ENCODE assay signal across 8 cellular contexts in the genomic region with DNA sequence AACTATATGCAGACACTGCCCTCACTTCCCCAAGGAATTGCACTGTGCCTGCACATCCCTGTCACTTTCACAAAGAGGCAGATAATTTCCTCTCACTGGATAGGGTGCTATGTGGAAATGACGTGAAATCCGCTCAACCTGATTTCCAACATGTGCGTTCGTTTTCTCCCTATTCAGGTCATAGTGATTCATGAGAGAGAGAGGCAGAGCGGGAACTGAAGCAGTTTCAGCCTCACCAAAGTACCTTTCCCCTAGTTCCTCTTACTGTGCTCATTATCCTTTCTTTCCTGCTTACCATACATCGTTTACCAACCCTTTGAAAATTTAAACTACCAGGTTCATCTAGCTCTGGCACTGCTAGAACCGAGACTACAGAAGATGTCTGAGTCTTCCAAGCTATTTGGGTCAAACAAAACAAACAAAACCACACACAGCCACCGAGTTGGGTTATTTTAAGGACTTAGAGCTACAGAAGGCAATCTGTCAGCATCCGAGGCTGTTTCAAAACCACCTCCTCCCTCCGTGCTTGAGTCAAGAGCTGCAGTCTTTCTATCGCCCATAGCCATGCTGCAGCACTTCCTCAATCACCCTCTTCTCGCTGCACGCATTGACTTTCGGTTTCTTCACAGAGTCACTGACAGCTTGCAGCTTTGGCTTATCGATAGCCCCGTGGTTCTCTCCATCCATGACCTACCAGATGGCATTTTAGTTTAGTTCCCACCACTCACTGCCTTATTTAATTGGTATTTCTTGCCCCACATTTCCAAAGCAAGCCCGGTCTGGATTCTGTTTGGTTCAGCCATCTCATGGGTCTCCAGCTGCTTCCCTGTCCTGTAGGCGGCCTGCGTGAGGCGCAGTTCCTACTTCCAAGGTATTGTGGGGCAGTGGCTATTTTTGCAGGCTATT.
DNase-seq lines count a peak whose midpoint lies in the region; ATAC-seq and TF ChIP-seq lines count a peak whose summit lies in the region.

No MANE protein-coding gene starts in this region.

- peak overlapping the region; percentile 87 to 97 (median 95) for H3K4me3 Mint-ChIP-seq in CD8-positive, alpha-beta memory T cell
- no peak overlapping the region for H3K4me3 Mint-ChIP-seq in endothelial cell (ENCODE audit: unreplicated experiment)

- H3K4me3 ChIP-seq in CD8-positive, alpha-beta memory T cell (ENCODE audit: low read length) = peak overlapping the region; percentile 74
- H3K4me3 ChIP-seq in right cardiac atrium (ENCODE audit: low read length) = peak overlapping the region; percentile 85

- peak; percentile 22 to 74 (median 65) for DNase-seq in CD8-positive, alpha-beta memory T cell
- peak; percentile 78 for DNase-seq in RPMI8226
- peak; percentile 19 for DNase-seq in activated T-helper 9 cell treated with anti-CD3 and anti-CD28 coated beads, Interleukin-2, amount 50 U/mL, for 16 hours (ENCODE audit: low read depth)
- DNase-seq in right cardiac atrium = peak; percentile 28 to 73 (median 65)
- DNase-seq in stimulated activated CD4-positive, alpha-beta T cell treated with anti-CD3 and anti-CD28 coated beads, Interleukin-4, amount 100 ng/mL, for 4 hours = peak; percentile 37 to 60
- no peak for DNase-seq in endothelial cell (ENCODE audit: low spot score)

- H3K27ac ChIP-seq in CD8-positive, alpha-beta memory T cell (ENCODE audit: low read depth, low read length) = peak overlapping the region; percentile 28
- peak overlapping the region; percentile 39 for H3K27ac ChIP-seq in right cardiac atrium (ENCODE audit: low read length)

- peaks cover 7% of the 10 kb centered on the region for H3K4me1 ChIP-seq in CD8-positive, alpha-beta memory T cell (ENCODE audit: insufficient read depth, low read length)
- no peaks in the 10 kb centered on the region for H3K4me1 ChIP-seq in right cardiac atrium (ENCODE audit: control insufficient read depth, insufficient read depth, low read length)

- POLR2A ChIA-PET in CD8-positive, alpha-beta memory T cell (lab: Charles Lee) = interaction anchor here (0.6 kb wide), 1 partner anchor 1428 kb away, joined by 3 read pairs; the partner anchor contains the start of gene ARGLU1

- peak overlapping the region; percentile 85 to 98 (median 94) for H3K27ac Mint-ChIP-seq in CD8-positive, alpha-beta memory T cell
- no peak overlapping the region for H3K27ac Mint-ChIP-seq in endothelial cell (ENCODE audit: unreplicated experiment)

- CTCF ChIA-PET in CD8-positive, alpha-beta memory T cell (lab: Charles Lee) = no interaction called here

- H3K36me3 Mint-ChIP-seq in CD8-positive, alpha-beta memory T cell = peaks cover 0 to 6% (median 0%) of the 10 kb centered on the region in 3 donors
- H3K36me3 Mint-ChIP-seq in endothelial cell (ENCODE audit: low read depth, unreplicated experiment) = no peaks in the 10 kb centered on the region

- H3K9me3 ChIP-seq in CD8-positive, alpha-beta memory T cell (ENCODE audit: low read length) = no peaks in the 10 kb centered on the region
- H3K9me3 ChIP-seq in right cardiac atrium (ENCODE audit: control insufficient read depth, low read length) = no peaks in the 10 kb centered on the region

- no peaks in the 10 kb centered on the region for H3K36me3 ChIP-seq in CD8-positive, alpha-beta memory T cell (ENCODE audit: insufficient read depth, low read length)

- no peaks in the 10 kb centered on the region for H3K27me3 ChIP-seq in CD8-positive, alpha-beta memory T cell (ENCODE audit: insufficient read depth, low read length, poor library complexity, severe bottlenecking)
- no peaks in the 10 kb centered on the region for H3K27me3 ChIP-seq in right cardiac atrium (ENCODE audit: control insufficient read depth, insufficient read depth)

- intact Hi-C loops in right cardiac atrium (cut with DNase I) = no loop called here

- no peak for TF ChIP-seq CTCF in endothelial cell (IDR thresholded peaks at IDR 0.05; ENCODE audit: unreplicated experiment)

- WGBS in right cardiac atrium = 50% methylated on average over 20 of the region's 20 CpGs

- H3K27me3 Mint-ChIP-seq in CD8-positive, alpha-beta memory T cell = no peaks in the 10 kb centered on the region
- no peaks in the 10 kb centered on the region for H3K27me3 Mint-ChIP-seq in endothelial cell (ENCODE audit: unreplicated experiment)

- H3K9me3 Mint-ChIP-seq in CD8-positive, alpha-beta memory T cell = no peaks in the 10 kb centered on the region
- H3K9me3 Mint-ChIP-seq in endothelial cell (ENCODE audit: unreplicated experiment) = no peaks in the 10 kb centered on the region

- peaks cover 19 to 26% (median 21%) of the 10 kb centered on the region in 3 donors for H3K4me1 Mint-ChIP-seq in CD8-positive, alpha-beta memory T cell
- no peaks in the 10 kb centered on the region for H3K4me1 Mint-ChIP-seq in endothelial cell (ENCODE audit: unreplicated experiment)

- ATAC-seq in GM19455 (IDR thresholded peaks at IDR 0.05; ENCODE audit: unreplicated experiment) (peak; percentile 91), HG03565 (IDR thresholded peaks at IDR 0.05; ENCODE audit: unreplicated experiment) (peak; percentile 90), right cardiac atrium (peak; percentile 69)
